14 cellular contexts compared by ENCODE assay signal in genomic region chr1:2271134-2271785, GRCh38. TPM values are rescaled to one million over a fixed set of nuclear protein-coding genes. Genes with fewer than 3 reads are reported as not detected.
DNase-seq lines count a peak whose midpoint lies in the region; ATAC-seq and TF ChIP-seq lines count a peak whose summit lies in the region.
"Had no signal": no experiment of that assay in that cellular context is flagged by ENCODE, and none has a peak within 500 bp of the region (broad histone marks: within the 10 kb centered on the region; RNA-seq: fewer than 3 reads in every experiment).

No MANE protein-coding gene starts in this region.

- no peaks in the 10 kb centered on the region for H3K9me3 ChIP-seq in lower lobe of right lung
- no peaks in the 10 kb centered on the region for H3K9me3 ChIP-seq in spleen
- H3K9me3 ChIP-seq in left lung = no peaks in the 10 kb centered on the region
- no peaks in the 10 kb centered on the region for H3K9me3 ChIP-seq in colonic mucosa

- WGBS in spleen, 5 donors = 77 to 88% (median 87%) methylated on average over 11 to 27 of the region's 27 CpGs

- H3K4me1 ChIP-seq in lower lobe of right lung (peaks cover 95% of the 10 kb centered on the region), spleen (peaks cover 65 to 100% (median 97%) of the 10 kb centered on the region in 6 donors), left lung (peaks cover 74 to 98% of the 10 kb centered on the region in 2 donors), colonic mucosa (peaks cover 23% of the 10 kb centered on the region)

- H3K36me3 ChIP-seq in H7 (replicated peaks; ENCODE audit: control insufficient read depth, insufficient read depth, low read length) (no peaks in the 10 kb centered on the region), lower lobe of right lung (no peaks in the 10 kb centered on the region), spleen (peaks cover 0 to 13% (median 0%) of the 10 kb centered on the region in 6 donors), left lung (no peaks in the 10 kb centered on the region), colonic mucosa (no peaks in the 10 kb centered on the region)

- H3K27me3 ChIP-seq in H7 (ENCODE audit: control insufficient read depth, insufficient read depth, low read length) (no peaks in the 10 kb centered on the region), lower lobe of right lung (ENCODE audit: low read depth) (no peaks in the 10 kb centered on the region), spleen (replicated peaks in 1 of 7) (no peaks in the 10 kb centered on the region), left lung (no peaks in the 10 kb centered on the region), colonic mucosa (no peaks in the 10 kb centered on the region)

- TF ChIP-seq POLR2A in spleen (IDR thresholded peaks at IDR 0.05) = no peak

- no peak overlapping the region for H3K9ac ChIP-seq in colonic mucosa (ENCODE audit: low read depth in 2 of 2, low read length in 2 of 2)

- intact Hi-C loops in lower lobe of right lung (cut with DNase I) = no loop called here
- intact Hi-C loops in spleen (cut with DNase I; ENCODE audit: low total_unique reads) = no loop called here
- intact Hi-C loops in left lung (cut with DNase I) = no loop called here
- intact Hi-C loops in colonic mucosa (cut with DNase I) = no loop called here

- TF ChIP-seq CTCF in lower lobe of right lung (IDR thresholded peaks at IDR 0.05) = no peak
- TF ChIP-seq CTCF in spleen (IDR thresholded peaks at IDR 0.05 in 8 of 11, conservative IDR thresholded peaks at IDR 0.05 in 3 of 11) = no peak
- TF ChIP-seq CTCF in left lung (IDR thresholded peaks at IDR 0.05) = no peak
- no peak for TF ChIP-seq CTCF in colonic mucosa (IDR thresholded peaks at IDR 0.05)

- H3K4me3 ChIP-seq in H7 (ENCODE audit: insufficient read depth, low read depth, low read length) = no peak overlapping the region
- H3K4me3 ChIP-seq in lower lobe of right lung = no peak overlapping the region
- H3K4me3 ChIP-seq in spleen = no peak overlapping the region
- no peak overlapping the region for H3K4me3 ChIP-seq in left lung
- no peak overlapping the region for H3K4me3 ChIP-seq in colonic mucosa
- H3K4me3 ChIP-seq: SK-N-MC had no signal

- H3K27ac ChIP-seq in lower lobe of right lung (peak overlapping the region; percentile 41), spleen (peak overlapping the region in 5 of 8 donors; percentile 33 to 66 (median 61)), left lung (no peak overlapping the region), colonic mucosa (no peak overlapping the region)
- H3K27ac ChIP-seq: SK-N-MC had no signal

- DNase-seq in H7 (peak; percentile 87), ecto neural progenitor cell (ENCODE audit: low spot score) (peak; percentile 91), lower lobe of right lung (no peak), spleen (no peak), NCI-H446 treated with DMSO at 0.1 percent for 48 hours (lab: John Stamatoyannopoulos, UW) (no peak), left lung (no peak), colonic mucosa (no peak)
- no peak for DNase-seq in activated T-cell treated with anti-CD3 and anti-CD28 coated beads, Interleukin-2, amount 50 U/mL, for 48 hours
- DNase-seq: activated CD8-positive, alpha-beta T cell treated with anti-CD3 and anti-CD28 coated beads, Interleukin-2, amount 10 ng/mL, durations not matched to agents 7 days and 5 days; DMS79; naive B cell; NCI-H2171 treated with DMSO at 0.1 percent for 48 hours; substantia nigra had no signal

- ATAC-seq in lower lobe of right lung (no peak), left lung (no peak)
- ATAC-seq: activated CD8-positive, alpha-beta T cell treated with anti-CD3 and anti-CD28 coated beads, Interleukin-2, amount 10 ng/mL, durations not matched to agents 7 days and 5 days had no signal

RNA-seq across cellular contexts. Expression of gene SKI, which starts 43.1 kb away (rescaled TPM):
- 29.2 and 29.9 TPM in 2 replicates for total RNA-seq in H7 (2014; rRNA removed; shearing (Covaris generic))
- total RNA-seq in lower lobe of right lung = 90.0 TPM
- 10 to 100 TPM; 47.4 to 100.0 (median 64.0) TPM for total RNA-seq in spleen
- polyA plus RNA-seq in spleen = 10 to 100 TPM in 1 of 3 donors, 1 to 10 TPM in 2; 4.4 to 16.8 (median 6.5) TPM
- total RNA-seq in left lung = 10 to 100 TPM; 75.8 to 89.0 TPM
- 10 to 100 TPM; 31.0 to 36.1 TPM for total RNA-seq in colonic mucosa

Comparison
In these comparisons a context has a peak if more than half of its experiments do, and no peak if none do; other contexts are left out.
1. DNase-seq: peak in H7 (single experiment) and ecto neural progenitor cell (single experiment); none in lower lobe of right lung (single experiment), spleen (single experiment), NCI-H446 treated with DMSO at 0.1 percent for 48 hours (single experiment), activated T-cell treated with anti-CD3 and anti-CD28 coated beads, Interleukin-2, amount 50 U/mL, for 48 hours (0 of 2), left lung (0 of 2) and colonic mucosa (single experiment).
2. H3K27ac ChIP-seq: peak in lower lobe of right lung (single experiment) and spleen (5 of 8); none in left lung (0 of 2) and colonic mucosa (single experiment).